ENCODE assay signal across 2 cellular contexts in genomic region chr13:95385373-95385772, GRCh38.
TF ChIP-seq lines count a peak whose summit lies in the region.

No MANE protein-coding gene starts in this region.

TF ChIP-seq in IMR-90, 13 proteins besides CTCF, POLR2A, EP300 and RAD21 (continued from another document):
- TF ChIP-seq ELK1 (IDR thresholded peaks at IDR 0.05; ENCODE audit: borderline replicate concordance, low read depth, low read length) (no peak), SMC3 (IDR thresholded peaks at IDR 0.05; ENCODE audit: low read depth, low read length) (no peak), RFX5 (IDR thresholded peaks at IDR 0.05; ENCODE audit: low read depth, low read length) (no peak)

TF ChIP-seq in K562, 482 proteins besides CTCF, POLR2A, EP300 and RAD21 (continued from another document and continues in another):
- no peak for TF ChIP-seq SOX6 (IDR thresholded peaks at IDR 0.05)
- 0 out of 2 replicates have a peak, but pooled peaks have one; percentile 13 for TF ChIP-seq ZNF589 (CRISPR knock-in tag; IDR thresholded peaks at IDR 0.05; ENCODE audit: low read depth)
- no peak for TF ChIP-seq RREB1 (CRISPR knock-in tag; IDR thresholded peaks at IDR 0.05)
- peak; percentile 42; the same call in 1 of the 2 replicates for TF ChIP-seq ZNF398 (CRISPR knock-in tag; IDR thresholded peaks at IDR 0.05)
- TF ChIP-seq MECOM (CRISPR knock-in tag; IDR thresholded peaks at IDR 0.05): peak; percentile 68; the same call in 1 of the 2 replicates
- peak; percentile 86 for TF ChIP-seq HDAC8 (tag; IDR thresholded peaks at IDR 0.05)
- peak; percentile 79 for TF ChIP-seq SMAD4 (CRISPR knock-in tag; conservative IDR thresholded peaks at IDR 0.05)
- TF ChIP-seq ZNF395 (CRISPR knock-in tag; IDR thresholded peaks at IDR 0.05): peak; percentile 38; the same call in 1 of the 2 replicates
- TF ChIP-seq LEF1 (IDR thresholded peaks at IDR 0.05): no peak
- no peak for TF ChIP-seq RBM34 (IDR thresholded peaks at IDR 0.05; ENCODE audit: borderline replicate concordance, insufficient read depth, low read length)
- peak; percentile 57; the same call in 1 of the 2 replicates for TF ChIP-seq KLF13 (tag; IDR thresholded peaks at IDR 0.05; ENCODE audit: borderline replicate concordance, low read depth)
- TF ChIP-seq ZNF175 (CRISPR knock-in tag; IDR thresholded peaks at IDR 0.05; ENCODE audit: low read depth): peak; percentile 82
- no peak for TF ChIP-seq ID3 (CRISPR knock-in tag; IDR thresholded peaks at IDR 0.05)
- peak; percentile 87 for TF ChIP-seq ID3 (tag; IDR thresholded peaks at IDR 0.05)
- peak in 1 of 2 experiments; percentile 70; a peak in 1 of 4 replicates for TF ChIP-seq TEAD1 (CRISPR knock-in tag; IDR thresholded peaks at IDR 0.05)
- no peak for TF ChIP-seq NR1H2 (CRISPR knock-in tag; IDR thresholded peaks at IDR 0.05)
- TF ChIP-seq ZNF583 (CRISPR knock-in tag; IDR thresholded peaks at IDR 0.05): peak; percentile 91
- TF ChIP-seq ZFX (CRISPR knock-in tag; IDR thresholded peaks at IDR 0.05): no peak
- TF ChIP-seq NR4A1 (CRISPR knock-in tag; IDR thresholded peaks at IDR 0.05): no peak
- peak; percentile 98 for TF ChIP-seq NR4A1 (tag; IDR thresholded peaks at IDR 0.05)
- no peak for TF ChIP-seq TBP (optimal IDR thresholded peaks at IDR 0.05; ENCODE audit: low read depth, low read length)
- TF ChIP-seq SREBF2 (CRISPR knock-in tag; IDR thresholded peaks at IDR 0.05): no peak
- TF ChIP-seq LARP7 (IDR thresholded peaks at IDR 0.05): no peak
- no peak for TF ChIP-seq SMARCA4 (IDR thresholded peaks at IDR 0.05)
- no peak for TF ChIP-seq ZNF146 (CRISPR knock-in tag; IDR thresholded peaks at IDR 0.05; ENCODE audit: unreplicated experiment)
- peak; percentile 93 for TF ChIP-seq ZNF668 (CRISPR knock-in tag; IDR thresholded peaks at IDR 0.05)
- TF ChIP-seq HSF4 (CRISPR knock-in tag; IDR thresholded peaks at IDR 0.05; ENCODE audit: borderline replicate concordance): peak; percentile 71; the same call in 1 of the 2 replicates
- TF ChIP-seq NR2C2 (CRISPR knock-in tag; IDR thresholded peaks at IDR 0.05): no peak
- TF ChIP-seq NR2C2 (tag; IDR thresholded peaks at IDR 0.05): peak; percentile 59
- TF ChIP-seq FOXO4 (CRISPR knock-in tag; IDR thresholded peaks at IDR 0.05): no peak
- TF ChIP-seq GTF2A2 (tag; IDR thresholded peaks at IDR 0.05): peak; percentile 76; the same call in 1 of the 2 replicates
- no peak for TF ChIP-seq POLR3G (IDR thresholded peaks at IDR 0.05; ENCODE audit: extremely low read depth, insufficient read length, insufficient replicate concordance)
- no peak for TF ChIP-seq TAF1 (IDR thresholded peaks at IDR 0.05; ENCODE audit: control insufficient read depth, extremely low read depth, insufficient read depth, low read length, severe bottlenecking)
- no peak for TF ChIP-seq NFRKB (IDR thresholded peaks at IDR 0.05; ENCODE audit: low read depth)
- peak; percentile 52; the same call in 1 of the 2 replicates for TF ChIP-seq ZNF584 (CRISPR knock-in tag; IDR thresholded peaks at IDR 0.05; ENCODE audit: low read depth)
- TF ChIP-seq MEF2D (tag; conservative IDR thresholded peaks at IDR 0.05; ENCODE audit: low read depth): peak; percentile 91
- TF ChIP-seq ZNF41 (CRISPR knock-in tag; conservative IDR thresholded peaks at IDR 0.05): peak; percentile 33; the same call in 1 of the 2 replicates
- TF ChIP-seq ZNF740 (CRISPR knock-in tag; IDR thresholded peaks at IDR 0.05): no peak
- peak in 1 of 2 experiments; percentile 87; a peak in 2 of 4 replicates for TF ChIP-seq ZNF740 (tag; IDR thresholded peaks at IDR 0.05)
- no peak for TF ChIP-seq MAX (CRISPR knock-in tag; IDR thresholded peaks at IDR 0.05)
- peak; percentile 75; the same call in 1 of the 2 replicates for TF ChIP-seq ZNF644 (tag; IDR thresholded peaks at IDR 0.05; ENCODE audit: low read depth)
- TF ChIP-seq PTTG1 (tag; IDR thresholded peaks at IDR 0.05; ENCODE audit: low read depth): peak; percentile 89
- peak; percentile 75 for TF ChIP-seq TEAD2 (tag; IDR thresholded peaks at IDR 0.05)
- TF ChIP-seq DDX20 (tag; IDR thresholded peaks at IDR 0.05; ENCODE audit: low read depth): peak; percentile 87
- TF ChIP-seq ZBTB17 (CRISPR knock-in tag; IDR thresholded peaks at IDR 0.05): peak; percentile 52; the same call in 1 of the 2 replicates
- TF ChIP-seq KAT8 (IDR thresholded peaks at IDR 0.05; ENCODE audit: low read depth): no peak
- no peak for TF ChIP-seq HNRNPUL1 (IDR thresholded peaks at IDR 0.05; ENCODE audit: low read length)
- peak; percentile 97 for TF ChIP-seq ZNF592 (IDR thresholded peaks at IDR 0.05)
- TF ChIP-seq PTRF (tag; IDR thresholded peaks at IDR 0.05): peak; percentile 94
- no peak for TF ChIP-seq ADNP (tag; IDR thresholded peaks at IDR 0.05)
- TF ChIP-seq NFE2L1 (tag; IDR thresholded peaks at IDR 0.05; ENCODE audit: borderline replicate concordance, low read depth): peak; percentile 38
- TF ChIP-seq MTF1 (CRISPR knock-in tag; IDR thresholded peaks at IDR 0.05; ENCODE audit: borderline replicate concordance): 0 out of 2 replicates have a peak, but pooled peaks have one; percentile 29
- TF ChIP-seq MAFG (tag; conservative IDR thresholded peaks at IDR 0.05): no peak
- peak; percentile 84 for TF ChIP-seq PYGO2 (tag; IDR thresholded peaks at IDR 0.05)
